Comparison of ENCODE assay signal across 3 cellular contexts in the genomic region with DNA sequence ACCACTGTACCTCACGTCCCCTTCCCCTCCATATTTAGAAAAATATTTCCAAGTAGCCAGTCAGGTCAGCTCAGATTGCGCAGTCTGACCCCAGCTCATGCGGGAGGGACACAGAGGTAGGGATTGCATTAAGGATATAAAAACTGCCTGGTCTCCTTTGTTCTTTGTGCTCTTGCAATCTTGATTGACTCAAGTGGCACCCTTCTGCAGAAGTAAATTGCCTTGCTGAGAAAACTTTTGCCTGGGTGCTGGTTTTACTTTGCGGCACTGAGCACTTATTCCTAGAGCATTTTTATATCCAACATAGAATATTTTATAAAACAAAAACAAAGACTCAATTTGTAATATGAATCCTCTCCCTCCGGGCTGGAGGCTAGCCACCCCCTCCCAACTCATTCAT.
TF ChIP-seq lines count a peak whose summit lies in the region.

No MANE protein-coding gene starts in this region.

TF ChIP-seq in A549, 52 proteins besides CTCF, POLR2A, EP300 and RAD21:
- TF ChIP-seq KDM1A (IDR thresholded peaks at IDR 0.05; ENCODE audit: low read depth) (0 out of 2 replicates have a peak, but pooled peaks have one; percentile 37), TFCP2L1 (CRISPR knock-in tag; IDR thresholded peaks at IDR 0.05) (no peak), HDAC2 (IDR thresholded peaks at IDR 0.05) (0 out of 2 replicates have a peak, but pooled peaks have one; percentile 22)

TF ChIP-seq in HCT116, 20 proteins besides CTCF, POLR2A, EP300 and RAD21:
- TF ChIP-seq ELF1 (IDR thresholded peaks at IDR 0.05; ENCODE audit: borderline replicate concordance, low read depth) (no peak), YY1 (IDR thresholded peaks at IDR 0.05; ENCODE audit: extremely low read depth, insufficient replicate concordance, low read depth, low read length) (no peak), CBX3 (IDR thresholded peaks at IDR 0.05; ENCODE audit: low read depth) (peak; percentile 37; the same call in 1 of the 2 replicates), ZFX (IDR thresholded peaks at IDR 0.05) (no peak), POLR2AphosphoS5 (IDR thresholded peaks at IDR 0.05; ENCODE audit: low read depth, low read length) (no peak)

TF ChIP-seq in GM12878, 131 proteins besides CTCF, POLR2A, EP300 and RAD21:
- TF ChIP-seq, protein P1, sequence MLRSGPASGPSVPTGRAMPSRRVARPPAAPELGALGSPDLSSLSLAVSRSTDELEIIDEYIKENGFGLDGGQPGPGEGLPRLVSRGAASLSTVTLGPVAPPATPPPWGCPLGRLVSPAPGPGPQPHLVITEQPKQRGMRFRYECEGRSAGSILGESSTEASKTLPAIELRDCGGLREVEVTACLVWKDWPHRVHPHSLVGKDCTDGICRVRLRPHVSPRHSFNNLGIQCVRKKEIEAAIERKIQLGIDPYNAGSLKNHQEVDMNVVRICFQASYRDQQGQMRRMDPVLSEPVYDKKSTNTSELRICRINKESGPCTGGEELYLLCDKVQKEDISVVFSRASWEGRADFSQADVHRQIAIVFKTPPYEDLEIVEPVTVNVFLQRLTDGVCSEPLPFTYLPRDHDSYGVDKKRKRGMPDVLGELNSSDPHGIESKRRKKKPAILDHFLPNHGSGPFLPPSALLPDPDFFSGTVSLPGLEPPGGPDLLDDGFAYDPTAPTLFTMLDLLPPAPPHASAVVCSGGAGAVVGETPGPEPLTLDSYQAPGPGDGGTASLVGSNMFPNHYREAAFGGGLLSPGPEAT (IDR thresholded peaks at IDR 0.05; ENCODE audit: low read depth): peak; percentile 23; the same call in 1 of the 2 replicates
- TF ChIP-seq KLF5 (IDR thresholded peaks at IDR 0.05; ENCODE audit: partially characterized antibody) (peak; percentile 88), ZNF384 (IDR thresholded peaks at IDR 0.05; ENCODE audit: borderline replicate concordance, low read depth, low read length) (no peak), HDAC6 (IDR thresholded peaks at IDR 0.05; ENCODE audit: unreplicated experiment) (no peak), CBX5 (IDR thresholded peaks at IDR 0.05; ENCODE audit: low read depth) (peak; percentile 99), SREBF1 (IDR thresholded peaks at IDR 0.05; ENCODE audit: low read length) (no peak)
- TF ChIP-seq, protein P2, sequence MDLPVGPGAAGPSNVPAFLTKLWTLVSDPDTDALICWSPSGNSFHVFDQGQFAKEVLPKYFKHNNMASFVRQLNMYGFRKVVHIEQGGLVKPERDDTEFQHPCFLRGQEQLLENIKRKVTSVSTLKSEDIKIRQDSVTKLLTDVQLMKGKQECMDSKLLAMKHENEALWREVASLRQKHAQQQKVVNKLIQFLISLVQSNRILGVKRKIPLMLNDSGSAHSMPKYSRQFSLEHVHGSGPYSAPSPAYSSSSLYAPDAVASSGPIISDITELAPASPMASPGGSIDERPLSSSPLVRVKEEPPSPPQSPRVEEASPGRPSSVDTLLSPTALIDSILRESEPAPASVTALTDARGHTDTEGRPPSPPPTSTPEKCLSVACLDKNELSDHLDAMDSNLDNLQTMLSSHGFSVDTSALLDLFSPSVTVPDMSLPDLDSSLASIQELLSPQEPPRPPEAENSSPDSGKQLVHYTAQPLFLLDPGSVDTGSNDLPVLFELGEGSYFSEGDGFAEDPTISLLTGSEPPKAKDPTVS (IDR thresholded peaks at IDR 0.05; ENCODE audit: low read depth, low read length): no peak
- TF ChIP-seq, protein P3, sequence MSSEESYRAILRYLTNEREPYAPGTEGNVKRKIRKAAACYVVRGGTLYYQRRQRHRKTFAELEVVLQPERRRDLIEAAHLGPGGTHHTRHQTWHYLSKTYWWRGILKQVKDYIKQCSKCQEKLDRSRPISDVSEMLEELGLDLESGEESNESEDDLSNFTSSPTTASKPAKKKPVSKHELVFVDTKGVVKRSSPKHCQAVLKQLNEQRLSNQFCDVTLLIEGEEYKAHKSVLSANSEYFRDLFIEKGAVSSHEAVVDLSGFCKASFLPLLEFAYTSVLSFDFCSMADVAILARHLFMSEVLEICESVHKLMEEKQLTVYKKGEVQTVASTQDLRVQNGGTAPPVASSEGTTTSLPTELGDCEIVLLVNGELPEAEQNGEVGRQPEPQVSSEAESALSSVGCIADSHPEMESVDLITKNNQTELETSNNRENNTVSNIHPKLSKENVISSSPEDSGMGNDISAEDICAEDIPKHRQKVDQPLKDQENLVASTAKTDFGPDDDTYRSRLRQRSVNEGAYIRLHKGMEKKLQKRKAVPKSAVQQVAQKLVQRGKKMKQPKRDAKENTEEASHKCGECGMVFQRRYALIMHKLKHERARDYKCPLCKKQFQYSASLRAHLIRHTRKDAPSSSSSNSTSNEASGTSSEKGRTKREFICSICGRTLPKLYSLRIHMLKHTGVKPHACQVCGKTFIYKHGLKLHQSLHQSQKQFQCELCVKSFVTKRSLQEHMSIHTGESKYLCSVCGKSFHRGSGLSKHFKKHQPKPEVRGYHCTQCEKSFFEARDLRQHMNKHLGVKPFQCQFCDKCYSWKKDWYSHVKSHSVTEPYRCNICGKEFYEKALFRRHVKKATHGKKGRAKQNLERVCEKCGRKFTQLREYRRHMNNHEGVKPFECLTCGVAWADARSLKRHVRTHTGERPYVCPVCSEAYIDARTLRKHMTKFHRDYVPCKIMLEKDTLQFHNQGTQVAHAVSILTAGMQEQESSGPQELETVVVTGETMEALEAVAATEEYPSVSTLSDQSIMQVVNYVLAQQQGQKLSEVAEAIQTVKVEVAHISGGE (CRISPR knock-in tag; IDR thresholded peaks at IDR 0.05): no peak
